In genomic region chr7:111330235-111330523, GRCh38 we compare ENCODE assay signal across 25 cellular contexts.
"Had no signal": no experiment of that assay in that cellular context is flagged by ENCODE, and none has a peak within 500 bp of the region (broad histone marks: within the 10 kb centered on the region; RNA-seq: fewer than 3 reads in every experiment).

No MANE protein-coding gene starts in this region.

- DNase-seq: natural killer cell; nucleus accumbens; pancreas; psoas muscle; right cardiac atrium; right lobe of liver; sigmoid colon; small intestine; stimulated activated CD4-positive, alpha-beta T cell treated with anti-CD3 and anti-CD28 coated beads, Interleukin-15, amount 100 ng/mL, for 24 hours; stimulated activated CD4-positive, alpha-beta T cell treated with anti-CD3 and anti-CD28 coated beads, Interleukin-2, amount 100 ng/mL, for 24 hours; stimulated activated CD4-positive, alpha-beta T cell treated with anti-CD3 and anti-CD28 coated beads, Interleukin-2, amount 100 ng/mL, for 48 hours; stimulated activated CD4-positive, alpha-beta T cell treated with anti-CD3 and anti-CD28 coated beads, Interleukin-4, amount 100 ng/mL, for 24 hours; stimulated activated naive B cell treated with anti-CD40 and anti-IgM and Interleukin-4, amounts not matched to agents 10 μg/mL and 1 μg/mL and 100 μg/mL, for 72 hours; stimulated activated naive CD4-positive, alpha-beta T cell treated with Interleukin-2 at 50 U/mL for 16 hours; stomach; thyroid gland; upper lobe of left lung had no signal

- ATAC-seq: natural killer cell; pancreas; psoas muscle; right cardiac atrium; right lobe of liver; stimulated activated effector memory CD8-positive, alpha-beta T cell treated with anti-CD3 and anti-CD28 coated beads, Interleukin-12 subunit alpha, Interleukin-12 subunit beta, amount 100 ng/mL, for 72 hours; stimulated activated naive B cell treated with anti-CD40 and anti-IgM and Interleukin-4, amounts not matched to agents 10 μg/mL and 1 μg/mL and 100 μg/mL, for 72 hours had no signal

- H3K27ac ChIP-seq: neutrophil, pancreas, psoas muscle, right lobe of liver, sigmoid colon, stomach, thoracic aorta, thyroid gland, tibial nerve, upper lobe of left lung, vagina had no signal

- FAIRE-seq: pancreas, small intestine, urothelium cell line had no signal

- H3K27me3 ChIP-seq: neutrophil, pancreas, right lobe of liver, sigmoid colon, stomach, thyroid gland, tibial nerve, upper lobe of left lung, vagina had no signal

- H3K4me1 ChIP-seq: pancreas, psoas muscle, right lobe of liver, sigmoid colon, stomach, thyroid gland, tibial nerve, upper lobe of left lung, vagina had no signal

- H3K9me3 Mint-ChIP-seq: stimulated activated effector memory CD8-positive, alpha-beta T cell treated with anti-CD3 and anti-CD28 coated beads, Interleukin-12 subunit alpha, Interleukin-12 subunit beta, amount 100 ng/mL, for 72 hours had no signal

- H3K4me1 Mint-ChIP-seq: natural killer cell, nephron had no signal

- H3K27ac Mint-ChIP-seq: natural killer cell; nephron; stimulated activated effector memory CD8-positive, alpha-beta T cell treated with anti-CD3 and anti-CD28 coated beads, Interleukin-12 subunit alpha, Interleukin-12 subunit beta, amount 100 ng/mL, for 72 hours; stimulated activated naive B cell treated with anti-CD40 and anti-IgM and Interleukin-4, amounts not matched to agents 10 μg/mL and 1 μg/mL and 100 μg/mL, for 72 hours; stimulated activated naive CD8-positive, alpha-beta T cell treated with anti-CD3 and anti-CD28 coated beads, Interleukin-15, Interleukin-2, amounts not matched to agents 100 ng/mL and 50 ng/mL, for 24 hours had no signal

- H3K36me3 Mint-ChIP-seq: natural killer cell; stimulated activated effector memory CD8-positive, alpha-beta T cell treated with anti-CD3 and anti-CD28 coated beads, Interleukin-12 subunit alpha, Interleukin-12 subunit beta, amount 100 ng/mL, for 72 hours had no signal

- H3K4me3 ChIP-seq: pancreas, psoas muscle, right lobe of liver, sigmoid colon, stomach, thoracic aorta, thyroid gland, tibial nerve, upper lobe of left lung, vagina had no signal

- H3K36me3 ChIP-seq: neutrophil, pancreas, right lobe of liver, sigmoid colon, stomach, thoracic aorta, thyroid gland, upper lobe of left lung, vagina had no signal

- H3K4me3 Mint-ChIP-seq: natural killer cell; nephron; stimulated activated effector memory CD8-positive, alpha-beta T cell treated with anti-CD3 and anti-CD28 coated beads, Interleukin-12 subunit alpha, Interleukin-12 subunit beta, amount 100 ng/mL, for 72 hours; stimulated activated naive B cell treated with anti-CD40 and anti-IgM and Interleukin-4, amounts not matched to agents 10 μg/mL and 1 μg/mL and 100 μg/mL, for 72 hours; stimulated activated naive CD8-positive, alpha-beta T cell treated with anti-CD3 and anti-CD28 coated beads, Interleukin-15, Interleukin-2, amounts not matched to agents 100 ng/mL and 50 ng/mL, for 24 hours had no signal

- H3K9me3 ChIP-seq: neutrophil, pancreas, psoas muscle, right lobe of liver, sigmoid colon, thoracic aorta, thyroid gland, upper lobe of left lung, vagina had no signal

- H3K27me3 Mint-ChIP-seq: stimulated activated naive B cell treated with anti-CD40 and anti-IgM and Interleukin-4, amounts not matched to agents 10 μg/mL and 1 μg/mL and 100 μg/mL, for 72 hours; stimulated activated naive CD8-positive, alpha-beta T cell treated with anti-CD3 and anti-CD28 coated beads, Interleukin-15, Interleukin-2, amounts not matched to agents 100 ng/mL and 50 ng/mL, for 24 hours had no signal
